In genomic region chr15:47784820-47785219, GRCh38 we compare ENCODE assay signal across 32 cellular contexts.
"Had no signal": no experiment of that assay in that cellular context is flagged by ENCODE, and none has a peak within 500 bp of the region (broad histone marks: within the 10 kb centered on the region; RNA-seq: fewer than 3 reads in every experiment).

No MANE protein-coding gene starts in this region.

- H3K9me3 ChIP-seq: adrenal gland, ascending aorta, body of pancreas, breast epithelium had no signal

- H3K27me3 ChIP-seq: adrenal gland, ascending aorta, body of pancreas, brain microvascular endothelial cell, breast epithelium, cardiac muscle cell had no signal

- H3K4me1 ChIP-seq: adrenal gland, ascending aorta, breast epithelium had no signal

- DNase-seq: activated effector memory CD4-positive, alpha-beta T cell treated with anti-CD3 and anti-CD28 coated beads, Interleukin-2, amount 50 U/mL, for 16 hours; activated effector memory CD4-positive, alpha-beta T cell treated with Interleukin-2 at 50 U/mL for 16 hours; activated gamma-delta T cell; activated gamma-delta T cell treated with Interleukin-2 at 50 U/mL for 16 hours; activated naive CD4-positive, alpha-beta T cell; activated naive CD4-positive, alpha-beta T cell treated with anti-CD3 and anti-CD28 coated beads for 36 hours; activated naive CD4-positive, alpha-beta T cell treated with anti-CD3 and anti-CD28 coated beads, Interleukin-2, amount 10 ng/mL, durations not matched to agents 7 days and 5 days; activated naive CD4-positive, alpha-beta T cell treated with anti-CD3 and anti-CD28 coated beads, Interleukin-2, amount 50 U/mL, for 16 hours; activated naive CD4-positive, alpha-beta T cell treated with Interleukin-2 at 50 U/mL for 16 hours; activated naive CD8-positive, alpha-beta T cell treated with anti-CD3 and anti-CD28 coated beads for 36 hours; activated naive CD8-positive, alpha-beta T cell treated with anti-CD3 and anti-CD28 coated beads, Interleukin-2, amount 10 ng/mL, durations not matched to agents 7 days and 5 days; activated naive CD8-positive, alpha-beta T cell treated with anti-CD3 and anti-CD28 coated beads, Interleukin-2, amount 50 U/mL, for 24 hours; activated T-cell treated with anti-CD3 and anti-CD28 coated beads, Interleukin-2, amount 50 U/mL, for 1 hour; activated T-cell treated with anti-CD3 and anti-CD28 coated beads, Interleukin-2, amount 50 U/mL, for 24 hours; activated T-cell treated with anti-CD3 and anti-CD28 coated beads, Interleukin-2, amount 50 U/mL, for 4 hours; activated T-cell treated with anti-CD3 and anti-CD28 coated beads, Interleukin-2, amount 50 U/mL, for 48 hours; activated T-cell treated with anti-CD3 and anti-CD28 coated beads, Interleukin-2, amount 50 U/mL, for 72 hours; adrenal gland; amniotic stem cell; amygdala; anterior cingulate cortex; aorta; body of pancreas; brain microvascular endothelial cell; caudate nucleus; central memory CD4-positive, alpha-beta T cell; cerebellar nuclear complex had no signal

- H3K4me3 ChIP-seq: adrenal gland, ascending aorta, body of pancreas, breast epithelium, cardiac muscle cell had no signal

- ATAC-seq: activated naive CD4-positive, alpha-beta T cell treated with anti-CD3 and anti-CD28 coated beads, Interleukin-2, amount 50 U/mL, for 72 hours; activated naive CD8-positive, alpha-beta T cell treated with anti-CD3 and anti-CD28 coated beads, Interleukin-2, amount 50 U/mL, for 24 hours; activated T-cell treated with anti-CD3 and anti-CD28 coated beads, Interleukin-2, amount 50 U/mL, for 4 hours; activated T-cell treated with anti-CD3 and anti-CD28 coated beads, Interleukin-2, amount 50 U/mL, for 72 hours; activated T-helper 17 cell treated with anti-CD3 and anti-CD28 coated beads, Interleukin-2, amount 50 U/mL, for 72 hours; body of pancreas had no signal

- H3K27ac ChIP-seq: adrenal gland, ascending aorta, body of pancreas, brain microvascular endothelial cell, breast epithelium, cardiac muscle cell had no signal

- H3K36me3 ChIP-seq: adrenal gland, ascending aorta, brain microvascular endothelial cell, breast epithelium, cardiac muscle cell had no signal
